In genomic region chr13:113359556-113359955, GRCh38 we compare ENCODE assay signal across 16 cellular contexts.
"Had no signal": no experiment of that assay in that cellular context is flagged by ENCODE, and none has a peak within 500 bp of the region (broad histone marks: within the 10 kb centered on the region; RNA-seq: fewer than 3 reads in every experiment).

No MANE protein-coding gene starts in this region.

- H3K36me3 ChIP-seq: thyroid gland, uterus had no signal

- H3K4me3 ChIP-seq: esophagus squamous epithelium, gastroesophageal sphincter, thyroid gland, uterus had no signal

- H3K4me1 ChIP-seq: uterus had no signal

- ATAC-seq: gastroesophageal sphincter; left cardiac atrium; left ventricle myocardium superior; naive thymus-derived CD4-positive, alpha-beta T cell had no signal

- H3K9me3 ChIP-seq: esophagus squamous epithelium, gastroesophageal sphincter, thyroid gland, uterus had no signal

- H3K27ac ChIP-seq: esophagus squamous epithelium, gastroesophageal sphincter, thyroid gland, uterus had no signal

- H3K27me3 ChIP-seq: gastroesophageal sphincter, thyroid gland, uterus had no signal

- FAIRE-seq: kidney, small intestine had no signal

- DNase-seq: effector memory CD4-positive, alpha-beta T cell; esophagus squamous epithelium; foreskin fibroblast; glutamatergic neuron; left cardiac atrium; left ventricle myocardium superior; mesendoderm; naive thymus-derived CD4-positive, alpha-beta T cell; nephron progenitor cell; small intestine; stimulated activated CD4-positive, alpha-beta T cell treated with anti-CD3 and anti-CD28 coated beads, Interleukin-12 subunit alpha, Interleukin-12 subunit beta, amount 100 ng/mL, for 4 hours; stimulated activated naive CD4-positive, alpha-beta T cell; thyroid gland; uterus had no signal
